ENCODE assay signal across 8 cellular contexts in the genomic region with DNA sequence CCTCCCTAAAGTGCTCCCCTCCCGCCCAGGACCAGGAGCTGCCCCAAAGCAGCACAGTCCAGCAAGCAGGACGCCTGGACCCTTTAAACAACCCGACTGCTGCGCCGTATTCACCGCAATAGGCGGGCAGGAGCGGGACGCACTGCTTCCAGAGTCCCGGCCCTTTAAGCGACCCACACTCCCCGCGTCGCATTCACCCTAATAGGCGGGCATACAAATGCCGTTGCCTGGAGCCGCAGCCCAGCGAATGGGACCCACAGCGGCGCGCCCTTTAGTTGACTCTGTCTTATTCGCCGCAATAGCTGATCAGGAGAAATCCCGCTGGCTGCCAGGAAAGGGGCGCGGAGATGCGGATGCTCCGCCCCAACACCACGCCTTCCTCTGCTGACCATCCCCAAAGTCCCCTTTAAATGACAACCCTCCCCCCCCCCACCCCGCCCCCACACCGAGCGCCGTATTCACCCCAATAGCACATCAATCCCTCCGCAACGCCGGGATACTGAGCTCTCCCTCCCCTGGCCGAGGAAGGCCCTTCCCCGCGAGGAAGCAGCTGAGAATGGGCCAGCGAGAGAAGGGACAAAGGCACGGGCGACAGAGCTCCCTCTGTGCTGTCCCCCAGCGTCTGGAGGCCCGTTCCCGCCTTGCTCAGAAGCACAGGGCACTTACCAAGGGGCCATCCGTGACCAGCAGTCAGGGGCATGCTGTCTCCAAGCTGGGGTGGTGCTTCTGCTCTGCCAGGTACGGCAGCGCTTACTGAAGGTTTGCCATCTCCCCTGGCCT. TPM values are rescaled to one million over a fixed set of nuclear protein-coding genes. Genes with fewer than 3 reads are reported as not detected.
DNase-seq lines count a peak whose midpoint lies in the region; ATAC-seq and TF ChIP-seq lines count a peak whose summit lies in the region.

No MANE protein-coding gene starts in this region.

- H3K4me3 ChIP-seq in AG04450 (ENCODE audit: low read depth, low read length): peak overlapping the region; percentile 66
- 0 out of 2 replicates have a peak overlapping the region, but pooled peaks have one; percentile 42 for H3K4me3 ChIP-seq in SK-N-MC
- peak overlapping the region; percentile 47 for H3K4me3 ChIP-seq in epithelial cell of esophagus (ENCODE audit: low read length)
- peak overlapping the region; percentile 55 for H3K4me3 ChIP-seq in lower lobe of right lung

- H3K36me3 ChIP-seq in SK-N-MC (ENCODE audit: insufficient read depth, low read length) (no peaks in the 10 kb centered on the region), lower lobe of right lung (peaks cover 5% of the 10 kb centered on the region)

- H3K4me3 Mint-ChIP-seq in stimulated activated effector memory CD8-positive, alpha-beta T cell treated with anti-CD3 and anti-CD28 coated beads, Interleukin-12 subunit alpha, Interleukin-12 subunit beta, amount 100 ng/mL, for 72 hours: peak overlapping the region; percentile 42

- intact Hi-C loops in lower lobe of right lung (cut with DNase I): no loop called here

- no peak overlapping the region for H3K9ac ChIP-seq in SK-N-MC (ENCODE audit: insufficient read length)

- peaks cover 59% of the 10 kb centered on the region for H3K4me1 ChIP-seq in lower lobe of right lung

- H3K4me1 Mint-ChIP-seq in stimulated activated effector memory CD8-positive, alpha-beta T cell treated with anti-CD3 and anti-CD28 coated beads, Interleukin-12 subunit alpha, Interleukin-12 subunit beta, amount 100 ng/mL, for 72 hours: peaks cover 71% of the 10 kb centered on the region

- CTCF ChIA-PET in AG04450 (lab: Charles Lee): interaction anchor here (0.7 to 1.1 kb wide), 2 partner anchors 46 to 69 kb away, joined by 3 to 5 read pairs; no protein-coding TSS in a partner anchor

- H3K9me3 ChIP-seq in AG04450 (ENCODE audit: control insufficient read depth, insufficient read depth, low read length): peaks cover 4% of the 10 kb centered on the region
- no peaks in the 10 kb centered on the region for H3K9me3 ChIP-seq in SK-N-MC (ENCODE audit: low read depth, low read length)
- no peaks in the 10 kb centered on the region for H3K9me3 ChIP-seq in lower lobe of right lung

- POLR2A ChIA-PET in AG04450 (lab: Yijun Ruan, JAX): interaction anchor here (0.6 to 0.8 kb wide), 2 partner anchors 9 to 1412 kb away, joined by 3 read pairs; no protein-coding TSS in a partner anchor

- no peaks in the 10 kb centered on the region for H3K36me3 Mint-ChIP-seq in stimulated activated effector memory CD8-positive, alpha-beta T cell treated with anti-CD3 and anti-CD28 coated beads, Interleukin-12 subunit alpha, Interleukin-12 subunit beta, amount 100 ng/mL, for 72 hours

- no peaks in the 10 kb centered on the region for H3K27me3 ChIP-seq in AG04450 (ENCODE audit: control insufficient read depth, insufficient read depth, low read length)
- H3K27me3 ChIP-seq in lower lobe of right lung (ENCODE audit: low read depth): no peaks in the 10 kb centered on the region

- DNase-seq in AG04450 (ENCODE audit: low read depth, low spot score) (peak; percentile 79), HK-2 (ENCODE audit: unreplicated experiment) (peak; percentile 34), SK-N-MC (ENCODE audit: low read depth, low spot score) (peak; percentile 6), epithelial cell of esophagus (ENCODE audit: low read depth) (peak; percentile 85), lower lobe of right lung (peak; percentile 87), T-helper 1 cell (no peak), NCI-H1694 treated with DMSO at 0.1 percent for 48 hours (lab: John Stamatoyannopoulos, UW) (no peak)
- DNase-seq in stimulated activated effector memory CD8-positive, alpha-beta T cell treated with anti-CD3 and anti-CD28 coated beads, Interleukin-12 subunit alpha, Interleukin-12 subunit beta, amount 100 ng/mL, for 72 hours (ENCODE audit: low spot score in 2 of 2): no peak

- H3K27ac Mint-ChIP-seq in stimulated activated effector memory CD8-positive, alpha-beta T cell treated with anti-CD3 and anti-CD28 coated beads, Interleukin-12 subunit alpha, Interleukin-12 subunit beta, amount 100 ng/mL, for 72 hours: peak overlapping the region; percentile 75

- no peaks in the 10 kb centered on the region for H3K9me3 Mint-ChIP-seq in stimulated activated effector memory CD8-positive, alpha-beta T cell treated with anti-CD3 and anti-CD28 coated beads, Interleukin-12 subunit alpha, Interleukin-12 subunit beta, amount 100 ng/mL, for 72 hours

- peak overlapping the region; percentile 47 for H3K27ac ChIP-seq in AG04450 (ENCODE audit: low read depth, low read length)
- H3K27ac ChIP-seq in SK-N-MC: no peak overlapping the region
- H3K27ac ChIP-seq in lower lobe of right lung: peak overlapping the region; percentile 64

- TF ChIP-seq CTCF in AG04450 (IDR thresholded peaks at IDR 0.05; ENCODE audit: low read depth, low read length) (no peak), epithelial cell of esophagus (IDR thresholded peaks at IDR 0.05; ENCODE audit: insufficient read depth, low read depth, low read length, missing control alignments) (no peak), lower lobe of right lung (IDR thresholded peaks at IDR 0.05) (no peak)

- ATAC-seq in lower lobe of right lung: peak; percentile 83 to 86
- peak; percentile 24 for ATAC-seq in stimulated activated effector memory CD8-positive, alpha-beta T cell treated with anti-CD3 and anti-CD28 coated beads, Interleukin-12 subunit alpha, Interleukin-12 subunit beta, amount 100 ng/mL, for 72 hours

RNA-seq across cellular contexts. Expression of gene OSBPL5, which starts 4.7 kb away (rescaled TPM):
- 7.4 and 11.9 TPM in 2 replicates for polyA plus RNA-seq in AG04450 (2011; rRNA removed)
- 13.0 and 14.7 TPM in 2 replicates for polyA minus RNA-seq in AG04450 (2011; rRNA and poly(A)+ RNA removed)
- total RNA-seq in lower lobe of right lung: 46.2 TPM

RNA-seq across cellular contexts. Expression of gene MRGPRG, which starts 58.2 kb away (rescaled TPM):
- polyA plus RNA-seq in AG04450 (2011; rRNA removed): not detected in 2 replicates
- not detected in 2 replicates for polyA minus RNA-seq in AG04450 (2011; rRNA and poly(A)+ RNA removed)
- total RNA-seq in lower lobe of right lung: not detected

Comparison
In these comparisons a context has a peak if more than half of its experiments do, and no peak if none do; other contexts are left out.
1. DNase-seq: peak in AG04450 (single experiment), HK-2 (single experiment), SK-N-MC (single experiment), epithelial cell of esophagus (single experiment) and lower lobe of right lung (single experiment); none in stimulated activated effector memory CD8-positive, alpha-beta T cell treated with anti-CD3 and anti-CD28 coated beads, Interleukin-12 subunit alpha, Interleukin-12 subunit beta, amount 100 ng/mL, for 72 hours (0 of 2), T-helper 1 cell (0 of 5) and NCI-H1694 treated with DMSO at 0.1 percent for 48 hours (single experiment).
2. Peak in every context shown above with its lines, with median percentiles within 50 percentile points of each other: H3K4me3 ChIP-seq.